33 cellular contexts compared by ENCODE assay signal in genomic region chrY:13537919-13538318, GRCh38. TPM values are rescaled to one million over a fixed set of nuclear protein-coding genes. Genes with fewer than 3 reads are reported as not detected.
"Had no signal": no experiment of that assay in that cellular context is flagged by ENCODE, and none has a peak within 500 bp of the region (broad histone marks: within the 10 kb centered on the region; RNA-seq: fewer than 3 reads in every experiment).

No MANE protein-coding gene starts in this region.

- H3K27ac Mint-ChIP-seq: activated B cell treated with CpG ODN at 0.5 μM for 24 hours; activated CD4-positive, alpha-beta memory T cell treated with anti-CD3 and anti-CD28 coated beads for 36 hours; activated CD4-positive, alpha-beta T cell treated with anti-CD3 and anti-CD28 coated beads for 36 hours; activated CD4-positive, alpha-beta T cell treated with anti-CD3 and anti-CD28 coated beads, Interleukin-2, amount 10 ng/mL, durations not matched to agents 24 days and 14 days; activated naive CD4-positive, alpha-beta T cell treated with anti-CD3 and anti-CD28 coated beads for 36 hours; activated naive CD4-positive, alpha-beta T cell treated with anti-CD3 and anti-CD28 coated beads, Interleukin-2, amount 50 U/mL, for 24 hours; activated naive CD8-positive, alpha-beta T cell treated with anti-CD3 and anti-CD28 coated beads for 36 hours; activated naive CD8-positive, alpha-beta T cell treated with anti-CD3 and anti-CD28 coated beads, Interleukin-2, amount 50 U/mL, for 24 hours; activated T-helper 2 cell treated with anti-CD3 and anti-CD28 coated beads, Interferon-gamma antibody, Interleukin-2, Interleukin-4, amounts not matched to agents 10 μg/mL and 5 μg/mL and 100 μg/mL, durations not matched to agents 14 hours and 24 hours and 36 hours; effector memory CD8-positive, alpha-beta T cell; T-helper 17 cell; T-helper 2 cell treated with Interferon-gamma antibody and Interleukin-4, amounts not matched to agents 5 μg/mL and 100 μg/mL, for 36 hours had no signal

- H3K27me3 Mint-ChIP-seq: activated B cell treated with CpG ODN at 0.5 μM for 24 hours; activated CD4-positive, alpha-beta memory T cell treated with anti-CD3 and anti-CD28 coated beads for 36 hours; activated CD4-positive, alpha-beta T cell treated with anti-CD3 and anti-CD28 coated beads, Interleukin-2, amount 10 ng/mL, durations not matched to agents 24 days and 14 days; activated naive CD4-positive, alpha-beta T cell treated with anti-CD3 and anti-CD28 coated beads, Interleukin-2, amount 50 U/mL, for 24 hours; T-helper 17 cell had no signal

- DNase-seq: activated B cell treated with CpG ODN at 0.5 μM for 24 hours; activated CD4-positive, alpha-beta memory T cell treated with anti-CD3 and anti-CD28 coated beads for 36 hours; activated CD4-positive, alpha-beta T cell treated with anti-CD3 and anti-CD28 coated beads for 36 hours; activated CD4-positive, alpha-beta T cell treated with anti-CD3 and anti-CD28 coated beads, Interleukin-2, amount 10 ng/mL, durations not matched to agents 24 days and 14 days; activated CD4-positive, CD25-positive, alpha-beta regulatory T cell treated with anti-CD3 and anti-CD28 coated beads, Interleukin-2, amount 50 U/mL, for 72 hours; activated CD8-positive, alpha-beta memory T cell treated with anti-CD3 and anti-CD28 coated beads for 24 hours; activated effector memory CD4-positive, alpha-beta T cell treated with anti-CD3 and anti-CD28 coated beads, Interleukin-2, amount 50 U/mL, for 16 hours; activated naive CD4-positive, alpha-beta T cell treated with anti-CD3 and anti-CD28 coated beads for 36 hours; activated naive CD8-positive, alpha-beta T cell treated with anti-CD3 and anti-CD28 coated beads for 36 hours; activated naive CD8-positive, alpha-beta T cell treated with anti-CD3 and anti-CD28 coated beads, Interleukin-2, amount 50 U/mL, for 24 hours; activated T-cell treated with anti-CD3 and anti-CD28 coated beads, Interleukin-2, amount 50 U/mL, for 4 hours; adrenal gland; amygdala; aorta; body of pancreas; caudate nucleus; cortex of kidney; dermis blood vessel endothelial cell; effector CD4-positive, alpha-beta T cell; effector memory CD8-positive, alpha-beta T cell; erythroblast; foreskin keratinocyte; gastrocnemius medialis; glutamatergic neuron; heart left ventricle; T-helper 1 cell; T-helper 17 cell; T1000; WERI-Rb-1 had no signal

- H3K4me1 Mint-ChIP-seq: activated B cell treated with CpG ODN at 0.5 μM for 24 hours; activated CD4-positive, alpha-beta T cell treated with anti-CD3 and anti-CD28 coated beads for 36 hours; activated CD4-positive, alpha-beta T cell treated with anti-CD3 and anti-CD28 coated beads, Interleukin-2, amount 10 ng/mL, durations not matched to agents 24 days and 14 days; activated naive CD4-positive, alpha-beta T cell treated with anti-CD3 and anti-CD28 coated beads, Interleukin-2, amount 50 U/mL, for 24 hours; activated naive CD8-positive, alpha-beta T cell treated with anti-CD3 and anti-CD28 coated beads for 36 hours; activated naive CD8-positive, alpha-beta T cell treated with anti-CD3 and anti-CD28 coated beads, Interleukin-2, amount 50 U/mL, for 24 hours; T-helper 17 cell had no signal

- H3K4me3 Mint-ChIP-seq: activated B cell treated with CpG ODN at 0.5 μM for 24 hours; activated CD4-positive, alpha-beta memory T cell treated with anti-CD3 and anti-CD28 coated beads for 36 hours; activated CD4-positive, alpha-beta T cell treated with anti-CD3 and anti-CD28 coated beads for 36 hours; activated CD4-positive, alpha-beta T cell treated with anti-CD3 and anti-CD28 coated beads, Interleukin-2, amount 10 ng/mL, durations not matched to agents 24 days and 14 days; activated naive CD4-positive, alpha-beta T cell treated with anti-CD3 and anti-CD28 coated beads for 36 hours; activated naive CD4-positive, alpha-beta T cell treated with anti-CD3 and anti-CD28 coated beads, Interleukin-2, amount 50 U/mL, for 24 hours; activated naive CD8-positive, alpha-beta T cell treated with anti-CD3 and anti-CD28 coated beads for 36 hours; activated naive CD8-positive, alpha-beta T cell treated with anti-CD3 and anti-CD28 coated beads, Interleukin-2, amount 50 U/mL, for 24 hours; activated T-cell treated with anti-CD3 and anti-CD28 coated beads, Interleukin-2, amount 50 U/mL, for 4 hours; effector memory CD8-positive, alpha-beta T cell; T-helper 17 cell; T-helper 2 cell treated with Interferon-gamma antibody and Interleukin-4, amounts not matched to agents 5 μg/mL and 100 μg/mL, for 36 hours had no signal

- ATAC-seq: activated CD4-positive, alpha-beta T cell treated with anti-CD3 and anti-CD28 coated beads for 36 hours; activated naive CD8-positive, alpha-beta T cell treated with anti-CD3 and anti-CD28 coated beads, Interleukin-2, amount 50 U/mL, for 24 hours; body of pancreas; effector memory CD8-positive, alpha-beta T cell; foreskin keratinocyte; gastrocnemius medialis; heart left ventricle; T-helper 17 cell had no signal

RNA-seq across cellular contexts. Expression of gene UTY, which starts 58.1 kb away (rescaled TPM):
- total RNA-seq: aorta, body of pancreas, chondrocyte had no signal
